In the genomic region with DNA sequence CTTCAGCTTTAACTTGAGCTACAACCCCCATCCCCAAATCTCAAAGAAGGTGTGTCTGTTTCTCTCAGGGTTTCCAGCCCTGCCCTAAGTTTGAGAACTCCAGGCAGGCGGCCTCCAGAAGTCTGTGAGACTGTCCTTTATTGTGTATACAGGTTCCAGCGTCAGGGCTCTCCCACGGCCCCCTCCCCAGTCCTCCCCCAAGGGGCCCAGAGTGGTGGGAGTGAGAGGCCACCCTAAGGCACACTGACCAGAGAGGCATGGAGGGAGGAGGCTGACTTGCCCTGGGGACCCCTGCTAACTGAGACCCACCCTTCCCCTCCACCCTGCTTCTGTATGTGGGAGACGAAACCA, we compare ENCODE assay signal across 1 cellular context.
A peak's percentile ranks its signal among the peaks of the same experiment; 100 is the strongest.
TF ChIP-seq lines count a peak whose summit lies in the region.

No MANE protein-coding gene starts in this region.

TF ChIP-seq in HepG2, 621 proteins besides CTCF, POLR2A, EP300 and RAD21:
- TF ChIP-seq NFYB (CRISPR knock-in tag; IDR thresholded peaks at IDR 0.05), result no peak
- TF ChIP-seq, protein P1, sequence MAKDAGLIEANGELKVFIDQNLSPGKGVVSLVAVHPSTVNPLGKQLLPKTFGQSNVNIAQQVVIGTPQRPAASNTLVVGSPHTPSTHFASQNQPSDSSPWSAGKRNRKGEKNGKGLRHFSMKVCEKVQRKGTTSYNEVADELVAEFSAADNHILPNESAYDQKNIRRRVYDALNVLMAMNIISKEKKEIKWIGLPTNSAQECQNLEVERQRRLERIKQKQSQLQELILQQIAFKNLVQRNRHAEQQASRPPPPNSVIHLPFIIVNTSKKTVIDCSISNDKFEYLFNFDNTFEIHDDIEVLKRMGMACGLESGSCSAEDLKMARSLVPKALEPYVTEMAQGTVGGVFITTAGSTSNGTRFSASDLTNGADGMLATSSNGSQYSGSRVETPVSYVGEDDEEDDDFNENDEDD (CRISPR knock-in tag; IDR thresholded peaks at IDR 0.05; ENCODE audit: borderline replicate concordance), result no peak
- no peak for TF ChIP-seq BCL6 (CRISPR knock-in tag; IDR thresholded peaks at IDR 0.05)
- TF ChIP-seq, protein P2, sequence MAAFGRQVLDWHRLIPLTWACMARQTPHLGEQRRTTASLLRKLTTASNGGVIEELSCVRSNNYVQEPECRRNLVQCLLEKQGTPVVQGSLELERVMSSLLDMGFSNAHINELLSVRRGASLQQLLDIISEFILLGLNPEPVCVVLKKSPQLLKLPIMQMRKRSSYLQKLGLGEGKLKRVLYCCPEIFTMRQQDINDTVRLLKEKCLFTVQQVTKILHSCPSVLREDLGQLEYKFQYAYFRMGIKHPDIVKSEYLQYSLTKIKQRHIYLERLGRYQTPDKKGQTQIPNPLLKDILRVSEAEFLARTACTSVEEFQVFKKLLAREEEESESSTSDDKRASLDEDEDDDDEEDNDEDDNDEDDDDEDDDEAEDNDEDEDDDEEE (CRISPR knock-in tag; IDR thresholded peaks at IDR 0.05), result 0 out of 2 replicates have a peak, but pooled peaks have one; percentile 46
- no peak for TF ChIP-seq PCBP2 (optimal IDR thresholded peaks at IDR 0.05; ENCODE audit: low read depth, low read length, poor library complexity, severe bottlenecking)
- TF ChIP-seq KLF6 (CRISPR knock-in tag; IDR thresholded peaks at IDR 0.05), result no peak
TF ChIP-seq in HepG2: peak in this region for 1.
